ENCODE assay signal across 14 cellular contexts in the genomic region with DNA sequence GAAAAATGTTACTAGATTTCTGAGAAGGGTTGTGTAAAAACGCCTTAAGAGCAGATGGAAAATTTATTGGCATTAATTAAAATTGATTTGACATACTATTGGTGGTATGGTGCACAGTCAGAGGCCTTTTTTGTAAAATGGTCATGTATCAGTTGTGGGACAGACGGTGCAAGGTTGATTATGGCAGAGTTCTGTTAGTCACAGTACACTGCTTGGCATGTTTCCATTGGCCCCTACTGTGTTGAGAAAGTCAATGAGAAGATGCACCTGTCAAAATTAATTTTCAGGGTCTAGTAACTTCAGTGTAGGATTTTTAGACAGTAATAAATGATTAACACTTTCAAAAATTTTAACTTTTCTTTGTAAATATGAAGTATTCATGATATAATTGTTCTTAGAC. TPM values are rescaled to one million over a fixed set of nuclear protein-coding genes. Genes with fewer than 3 reads are reported as not detected.
DNase-seq lines count a peak whose midpoint lies in the region; ATAC-seq lines count a peak whose summit lies in the region.
"Had no signal": no experiment of that assay in that cellular context is flagged by ENCODE, and none has a peak within 500 bp of the region (broad histone marks: within the 10 kb centered on the region; RNA-seq: fewer than 3 reads in every experiment).

No MANE protein-coding gene starts in this region.

- H3K9me3 ChIP-seq in neuron (ENCODE audit: low read length): peaks cover 8% of the 10 kb centered on the region
- H3K9me3 ChIP-seq: testis had no signal

- DNase-seq in NAMALWA (ENCODE audit: low spot score) (peak; percentile 17), dermis blood vessel endothelial cell (peak; percentile 8)
- DNase-seq in activated T-cell treated with anti-CD3 and anti-CD28 coated beads, Interleukin-2, amount 50 U/mL, for 1 hour: no peak
- DNase-seq in activated effector memory CD4-positive, alpha-beta T cell treated with Interleukin-2 at 50 U/mL for 16 hours: no peak
- DNase-seq: activated CD4-positive, alpha-beta T cell treated with anti-CD3 and anti-CD28 coated beads, Interleukin-2, amount 10 ng/mL, durations not matched to agents 7 days and 5 days; CD4-positive, alpha-beta memory T cell; MV-4-11; naive B cell; T-helper 1 cell; testis had no signal

- no peaks in the 10 kb centered on the region for H3K27me3 ChIP-seq in neuron (ENCODE audit: insufficient read depth, low read length)
- H3K27me3 ChIP-seq: testis had no signal

- H3K4me1 ChIP-seq in neuron (ENCODE audit: insufficient read depth, low read length): peaks cover 11% of the 10 kb centered on the region
- H3K4me1 ChIP-seq: testis had no signal

- ATAC-seq in GM18861 (IDR thresholded peaks at IDR 0.05; ENCODE audit: unreplicated experiment) (peak; percentile 50), GM21619 (IDR thresholded peaks at IDR 0.05; ENCODE audit: unreplicated experiment) (no peak)

- H2AFZ ChIP-seq in neuron (ENCODE audit: low read depth, low read length): no peak overlapping the region

- peaks cover 20% of the 10 kb centered on the region for H3K36me3 ChIP-seq in neuron (ENCODE audit: insufficient read depth, low read length)

- peak overlapping the region; percentile 58 for H3K4me3 ChIP-seq in neuron (ENCODE audit: low read length)
- H3K4me3 ChIP-seq: testis had no signal

RNA-seq across cellular contexts. Expression of a gene that starts 4.4 kb away (rescaled TPM):
- 2.9 and 4.4 TPM in 2 replicates for total RNA-seq in dermis blood vessel endothelial cell
- total RNA-seq: activated T-helper 2 cell treated with anti-CD3 and anti-CD28 coated beads, Interferon-gamma antibody, Interleukin-2, Interleukin-4, amounts not matched to agents 10 μg/mL and 5 μg/mL and 100 μg/mL, durations not matched to agents 14 hours and 24 hours and 36 hours had no signal

Comparison
In these comparisons a context has a peak if more than half of its experiments do, and no peak if none do; other contexts are left out.
1. DNase-seq: peak in NAMALWA (single experiment) and dermis blood vessel endothelial cell (single experiment); none in activated T-cell treated with anti-CD3 and anti-CD28 coated beads, Interleukin-2, amount 50 U/mL, for 1 hour (single experiment) and activated effector memory CD4-positive, alpha-beta T cell treated with Interleukin-2 at 50 U/mL for 16 hours (single experiment).